In genomic region chr12:104216461-104217058, GRCh38 we compare ENCODE assay signal across 9 cellular contexts. TPM values are rescaled to one million over a fixed set of nuclear protein-coding genes. Genes with fewer than 3 reads are reported as not detected.
DNase-seq lines count a peak whose midpoint lies in the region; ATAC-seq and TF ChIP-seq lines count a peak whose summit lies in the region.
"Had no signal": no experiment of that assay in that cellular context is flagged by ENCODE, and none has a peak within 500 bp of the region (broad histone marks: within the 10 kb centered on the region; RNA-seq: fewer than 3 reads in every experiment).

No MANE protein-coding gene starts in this region.

- H3K4me3 ChIP-seq in thoracic aorta: peak overlapping the region; percentile 85

- no peaks in the 10 kb centered on the region for H3K27me3 ChIP-seq in thoracic aorta (replicated peaks; ENCODE audit: insufficient read depth)

- intact Hi-C loops in MCF 10A (cut with micrococcal nuclease): no loop called here

- H3K36me3 Mint-ChIP-seq in activated CD4-positive, alpha-beta T cell treated with anti-CD3 and anti-CD28 coated beads, Interleukin-2, amount 10 ng/mL, durations not matched to agents 7 days and 5 days (ENCODE audit: low read depth): no peaks in the 10 kb centered on the region
- H3K36me3 Mint-ChIP-seq in MCF 10A (ENCODE audit: insufficient read depth, unreplicated experiment) (peaks cover 12% of the 10 kb centered on the region), memory B cell (no peaks in the 10 kb centered on the region)

- POLR2A ChIA-PET in activated CD4-positive, alpha-beta T cell treated with anti-CD3 and anti-CD28 coated beads, Interleukin-2, amount 10 ng/mL, durations not matched to agents 7 days and 5 days (lab: Charles Lee): no interaction called here
- POLR2A ChIA-PET in MCF 10A (lab: Yijun Ruan, JAX): interaction anchor here (0.9 to 8.9 kb wide), 2 partner anchors 23 to 72 kb away, joined by 3 to 417 read pairs; no protein-coding TSS in a partner anchor

- no peak for DNase-seq in activated CD4-positive, alpha-beta T cell treated with anti-CD3 and anti-CD28 coated beads, Interleukin-2, amount 10 ng/mL, durations not matched to agents 7 days and 5 days
- DNase-seq in activated CD4-positive, alpha-beta T cell treated with anti-CD3 and anti-CD28 coated beads, Interleukin-2, amount 50 U/mL, for 48 hours: no peak
- no peak for DNase-seq in MCF 10A (ENCODE audit: unreplicated experiment)
- DNase-seq in memory B cell (ENCODE audit: low spot score in 2 of 2): no peak
- no peak for DNase-seq in thoracic aorta (ENCODE audit: low spot score)
- no peak for DNase-seq in ureter (ENCODE audit: low spot score)
- DNase-seq in GM03348 (ENCODE audit: low spot score): no peak
- no peak for DNase-seq in iPS-NIHi11 (ENCODE audit: low spot score)
- DNase-seq: NCI-H524 treated with DMSO at 0.1 percent for 48 hours had no signal

- CTCF ChIA-PET in activated CD4-positive, alpha-beta T cell treated with anti-CD3 and anti-CD28 coated beads, Interleukin-2, amount 10 ng/mL, durations not matched to agents 7 days and 5 days (lab: Charles Lee): interaction anchor here (1.1 to 1.9 kb wide), 7 partner anchors 8 to 823 kb away, joined by 3 to 5 read pairs (median 3); no protein-coding TSS in a partner anchor
- CTCF ChIA-PET in MCF 10A (lab: Yijun Ruan, JAX): interaction anchor here (0.6 to 1.8 kb wide), 5 partner anchors 14 to 774 kb away, joined by 3 to 7 read pairs (median 3); no protein-coding TSS in a partner anchor

- TF ChIP-seq CTCF in MCF 10A (IDR thresholded peaks at IDR 0.05; ENCODE audit: unreplicated experiment) (no peak), thoracic aorta (IDR thresholded peaks at IDR 0.05) (no peak)

- peaks cover under 1% of the 10 kb centered on the region for H3K27me3 Mint-ChIP-seq in activated CD4-positive, alpha-beta T cell treated with anti-CD3 and anti-CD28 coated beads, Interleukin-2, amount 10 ng/mL, durations not matched to agents 7 days and 5 days
- H3K27me3 Mint-ChIP-seq in MCF 10A (ENCODE audit: insufficient read depth, unreplicated experiment) (no peaks in the 10 kb centered on the region), memory B cell (no peaks in the 10 kb centered on the region)

- H3K27ac ChIP-seq in thoracic aorta: peak overlapping the region; percentile 85 to 92

- no peaks in the 10 kb centered on the region for H3K36me3 ChIP-seq in thoracic aorta

- no TSS peak for BruUV-seq in MCF 10A (replicated peaks; lab: Mats Ljungman, UMichigan)

- H3K27ac Mint-ChIP-seq in activated CD4-positive, alpha-beta T cell treated with anti-CD3 and anti-CD28 coated beads, Interleukin-2, amount 10 ng/mL, durations not matched to agents 7 days and 5 days: peak overlapping the region; percentile 84
- peak overlapping the region; percentile 6 for H3K27ac Mint-ChIP-seq in MCF 10A (ENCODE audit: low read depth, unreplicated experiment)
- no peak overlapping the region for H3K27ac Mint-ChIP-seq in memory B cell

- peak overlapping the region; percentile 72 for H3K4me3 Mint-ChIP-seq in activated CD4-positive, alpha-beta T cell treated with anti-CD3 and anti-CD28 coated beads, Interleukin-2, amount 10 ng/mL, durations not matched to agents 7 days and 5 days
- H3K4me3 Mint-ChIP-seq in MCF 10A (ENCODE audit: unreplicated experiment): no peak overlapping the region
- H3K4me3 Mint-ChIP-seq in memory B cell: peak overlapping the region; percentile 79

- ATAC-seq in memory B cell (ENCODE audit: low read depth): no peak
- no peak for ATAC-seq in thoracic aorta (ENCODE audit: insufficient number of reproducible peaks, low FRiP score, low read depth)

- H3K4me1 Mint-ChIP-seq in activated CD4-positive, alpha-beta T cell treated with anti-CD3 and anti-CD28 coated beads, Interleukin-2, amount 10 ng/mL, durations not matched to agents 7 days and 5 days: peaks cover 45% of the 10 kb centered on the region
- H3K4me1 Mint-ChIP-seq in MCF 10A (ENCODE audit: insufficient read depth, unreplicated experiment) (peaks cover 22% of the 10 kb centered on the region), memory B cell (no peaks in the 10 kb centered on the region)

- H3K4me1 ChIP-seq in thoracic aorta (ENCODE audit: control insufficient read depth in 1 of 2, low read depth in 2 of 2): peaks cover 18 to 45% of the 10 kb centered on the region in 2 donors

- peaks cover 2% of the 10 kb centered on the region for H3K9me3 Mint-ChIP-seq in activated CD4-positive, alpha-beta T cell treated with anti-CD3 and anti-CD28 coated beads, Interleukin-2, amount 10 ng/mL, durations not matched to agents 7 days and 5 days
- H3K9me3 Mint-ChIP-seq in MCF 10A (ENCODE audit: unreplicated experiment): no peaks in the 10 kb centered on the region
- no peaks in the 10 kb centered on the region for H3K9me3 Mint-ChIP-seq in memory B cell

- H3K9me3 ChIP-seq in thoracic aorta: no peaks in the 10 kb centered on the region

RNA-seq across cellular contexts. Expression of gene TXNRD1, which starts 1.0 kb away (rescaled TPM):
- 10 to 100 TPM; 80.9 to 82.7 TPM for total RNA-seq in activated CD4-positive, alpha-beta T cell treated with anti-CD3 and anti-CD28 coated beads, Interleukin-2, amount 10 ng/mL, durations not matched to agents 7 days and 5 days
- total RNA-seq in MCF 10A (2022): 64.0 and 82.8 TPM in 2 replicates
- total RNA-seq in thoracic aorta: 100 to 1,000 TPM; 269 to 332 TPM
- 45.5 TPM for total RNA-seq in ureter
